3 cellular contexts compared by ENCODE assay signal in the genomic region with DNA sequence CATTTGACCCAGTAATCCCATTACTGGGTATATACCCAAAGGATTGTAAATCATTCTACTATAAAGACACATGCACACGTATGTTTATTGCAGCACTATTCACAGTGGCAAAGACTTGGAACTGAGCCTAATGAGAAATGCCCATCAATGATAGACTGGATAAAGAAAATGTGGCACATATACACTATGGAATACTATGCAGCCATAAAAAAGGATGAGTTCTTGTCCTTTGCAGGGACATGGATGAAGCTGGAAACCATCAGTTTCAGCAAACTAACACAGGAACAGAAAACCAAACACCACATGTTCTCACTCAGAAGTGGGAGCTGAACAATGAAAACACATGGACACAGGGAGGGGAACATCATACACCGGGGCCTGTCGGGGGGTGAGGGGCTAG.
TF ChIP-seq lines count a peak whose summit lies in the region.

No MANE protein-coding gene starts in this region.

TF ChIP-seq in HEK293, 187 proteins besides CTCF, POLR2A, EP300 and RAD21:
- peak; percentile 90 for TF ChIP-seq ZNF146 (tag by site-specific recombination; IDR thresholded peaks at IDR 0.05)

TF ChIP-seq in K562, 482 proteins besides CTCF, POLR2A, EP300 and RAD21:
- TF ChIP-seq ZNF146 (CRISPR knock-in tag; IDR thresholded peaks at IDR 0.05; ENCODE audit: unreplicated experiment), result peak; percentile 19

TF ChIP-seq in HepG2, 621 proteins besides CTCF, POLR2A, EP300 and RAD21:
- TF ChIP-seq, protein P1, sequence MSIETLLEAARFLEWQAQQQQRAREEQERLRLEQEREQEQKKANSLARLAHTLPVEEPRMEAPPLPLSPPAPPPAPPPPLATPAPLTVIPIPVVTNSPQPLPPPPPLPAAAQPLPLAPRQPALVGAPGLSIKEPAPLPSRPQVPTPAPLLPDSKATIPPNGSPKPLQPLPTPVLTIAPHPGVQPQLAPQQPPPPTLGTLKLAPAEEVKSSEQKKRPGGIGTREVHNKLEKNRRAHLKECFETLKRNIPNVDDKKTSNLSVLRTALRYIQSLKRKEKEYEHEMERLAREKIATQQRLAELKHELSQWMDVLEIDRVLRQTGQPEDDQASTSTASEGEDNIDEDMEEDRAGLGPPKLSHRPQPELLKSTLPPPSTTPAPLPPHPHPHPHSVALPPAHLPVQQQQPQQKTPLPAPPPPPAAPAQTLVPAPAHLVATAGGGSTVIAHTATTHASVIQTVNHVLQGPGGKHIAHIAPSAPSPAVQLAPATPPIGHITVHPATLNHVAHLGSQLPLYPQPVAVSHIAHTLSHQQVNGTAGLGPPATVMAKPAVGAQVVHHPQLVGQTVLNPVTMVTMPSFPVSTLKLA (IDR thresholded peaks at IDR 0.05), result 0 out of 2 replicates have a peak, but pooled peaks have one; percentile 22
